Comparison of ENCODE assay signal across 15 cellular contexts in genomic region chr12:75889214-75889613, GRCh38.
A peak's percentile ranks its signal among the peaks of the same experiment; 100 is the strongest.
DNase-seq lines count a peak whose midpoint lies in the region; TF ChIP-seq lines count a peak whose summit lies in the region.
"Had no signal": no experiment of that assay in that cellular context is flagged by ENCODE, and none has a peak within 500 bp of the region (broad histone marks: within the 10 kb centered on the region; RNA-seq: fewer than 3 reads in every experiment).

No MANE protein-coding gene starts in this region.

- no peak overlapping the region for H2BK15ac ChIP-seq in mesenchymal stem cell (ENCODE audit: low read depth, poor library complexity, severe bottlenecking)

- H2AK5ac ChIP-seq in mesenchymal stem cell (ENCODE audit: low read length, severe bottlenecking), result no peak overlapping the region

- H3K4me2 ChIP-seq in mesenchymal stem cell (ENCODE audit: low read length, poor library complexity, severe bottlenecking), result no peak overlapping the region

- H2AFZ ChIP-seq in mesenchymal stem cell (ENCODE audit: low read depth, low read length), result peak overlapping the region; percentile 60

- H3K23ac ChIP-seq in mesenchymal stem cell (ENCODE audit: low read length in 2 of 2), result no peak overlapping the region

- intact Hi-C loops in dorsolateral prefrontal cortex (cut with DNase I), result no loop called here

- H3K27ac ChIP-seq in dorsolateral prefrontal cortex (peak overlapping the region in 53 of 59 donors; percentile 5 to 80 (median 59)), mesenchymal stem cell (ENCODE audit: low read length, poor library complexity, severe bottlenecking) (no peak overlapping the region)
- H3K27ac ChIP-seq: RWPE1 had no signal

- no peaks in the 10 kb centered on the region for H3K79me1 ChIP-seq in mesenchymal stem cell (replicated peaks; ENCODE audit: low read length, poor library complexity, severe bottlenecking)

- TF ChIP-seq CTCF in dorsolateral prefrontal cortex (IDR thresholded peaks at IDR 0.05 in 54 of 56, conservative IDR thresholded peaks at IDR 0.05 in 2 of 56; ENCODE audit: low read depth in 1 of 56, partially characterized antibody in 56 of 56), result no peak

- no peak overlapping the region for H2BK120ac ChIP-seq in mesenchymal stem cell (ENCODE audit: low read depth, low read length)

- H4K8ac ChIP-seq in mesenchymal stem cell (ENCODE audit: low read length), result no peak overlapping the region

- H3K36me3 ChIP-seq in mesenchymal stem cell (ENCODE audit: control insufficient read depth in 1 of 2, insufficient read depth in 2 of 2, low read depth in 1 of 2, low read length in 2 of 2) (no peaks in the 10 kb centered on the region), MG63 (no peaks in the 10 kb centered on the region)

- no peak overlapping the region for H3K4ac ChIP-seq in mesenchymal stem cell (ENCODE audit: low read depth in 1 of 2, low read length in 2 of 2)

- no peak overlapping the region for H2BK12ac ChIP-seq in mesenchymal stem cell (ENCODE audit: low read length in 2 of 2)

- peak; percentile 16 for DNase-seq in NCI-H69 (lab: John Stamatoyannopoulos, UW)
- peak in 9 of 10 donors; percentile 11 to 59 (median 40) for DNase-seq in dorsolateral prefrontal cortex
- DNase-seq in mesenchymal stem cell, result peak; percentile 20
- peak; percentile 78 for DNase-seq in superior temporal gyrus (ENCODE audit: extremely low spot score)
- no peak for DNase-seq in NCI-H345 treated with DMSO at 0.1 percent for 48 hours (lab: John Stamatoyannopoulos, UW; ENCODE audit: unreplicated experiment)
- no peak for DNase-seq in MG63
- DNase-seq in NCI-H1417 treated with DMSO at 0.1 percent for 48 hours (lab: John Stamatoyannopoulos, UW), result no peak
- no peak for DNase-seq in DMS 273 (lab: John Stamatoyannopoulos, UW; ENCODE audit: unreplicated experiment)
- DNase-seq: activated T-cell treated with anti-CD3 and anti-CD28 coated beads for 4 hours; Caco-2; erythroblast; NCI-H345; stimulated activated CD4-positive, alpha-beta T cell treated with anti-CD3 and anti-CD28 coated beads, Interleukin-4, amount 100 ng/mL, for 1 hour had no signal

- peak overlapping the region in 57 of 59 donors; percentile 3 to 60 (median 38) for H3K4me3 ChIP-seq in dorsolateral prefrontal cortex
- H3K4me3 ChIP-seq in mesenchymal stem cell (ENCODE audit: insufficient read depth in 1 of 2, low read depth in 1 of 2, low read length in 2 of 2), result no peak overlapping the region
- no peak overlapping the region for H3K4me3 ChIP-seq in MG63
- H3K4me3 ChIP-seq: K562 had no signal

- 63% methylated on average over 8 of the region's 8 CpGs for WGBS in mesenchymal stem cell

- H3K9me3 ChIP-seq in mesenchymal stem cell (ENCODE audit: control insufficient read depth, low read length) (no peaks in the 10 kb centered on the region), MG63 (no peaks in the 10 kb centered on the region)
- H3K9me3 ChIP-seq: Caco-2 had no signal

- H3K4me1 ChIP-seq in mesenchymal stem cell (ENCODE audit: control insufficient read depth, insufficient read depth, low read depth, low read length), result no peaks in the 10 kb centered on the region

- H3K14ac ChIP-seq in mesenchymal stem cell (ENCODE audit: low read length in 2 of 2), result no peak overlapping the region

- no peak overlapping the region for H4K91ac ChIP-seq in mesenchymal stem cell (ENCODE audit: low read length)

- peak overlapping the region in 1 of 2 experiments; percentile 67 for H3K18ac ChIP-seq in mesenchymal stem cell (ENCODE audit: low read depth in 1 of 2, low read length in 2 of 2)

- H3K9ac ChIP-seq in mesenchymal stem cell (ENCODE audit: low read length), result no peak overlapping the region

- H3K27me3 ChIP-seq in dorsolateral prefrontal cortex (no peaks in the 10 kb centered on the region), mesenchymal stem cell (ENCODE audit: control insufficient read depth in 1 of 2, insufficient read depth in 1 of 2, low read length in 2 of 2) (no peaks in the 10 kb centered on the region), MG63 (no peaks in the 10 kb centered on the region)

- H2BK5ac ChIP-seq in mesenchymal stem cell (ENCODE audit: low read depth, low read length, poor library complexity, severe bottlenecking), result no peak overlapping the region

Comparison
In these comparisons a context has a peak if more than half of its experiments do, and no peak if none do; other contexts are left out.
1. DNase-seq: peak in NCI-H69 (single experiment), dorsolateral prefrontal cortex (9 of 10), mesenchymal stem cell (single experiment) and superior temporal gyrus (single experiment); none in NCI-H345 treated with DMSO at 0.1 percent for 48 hours (single experiment), MG63 (single experiment), NCI-H1417 treated with DMSO at 0.1 percent for 48 hours (single experiment) and DMS 273 (single experiment).
2. H3K4me3 ChIP-seq: peak in dorsolateral prefrontal cortex (57 of 59); none in mesenchymal stem cell (0 of 2) and MG63 (single experiment).